Comparison of ENCODE assay signal across 2 cellular contexts in the genomic region with DNA sequence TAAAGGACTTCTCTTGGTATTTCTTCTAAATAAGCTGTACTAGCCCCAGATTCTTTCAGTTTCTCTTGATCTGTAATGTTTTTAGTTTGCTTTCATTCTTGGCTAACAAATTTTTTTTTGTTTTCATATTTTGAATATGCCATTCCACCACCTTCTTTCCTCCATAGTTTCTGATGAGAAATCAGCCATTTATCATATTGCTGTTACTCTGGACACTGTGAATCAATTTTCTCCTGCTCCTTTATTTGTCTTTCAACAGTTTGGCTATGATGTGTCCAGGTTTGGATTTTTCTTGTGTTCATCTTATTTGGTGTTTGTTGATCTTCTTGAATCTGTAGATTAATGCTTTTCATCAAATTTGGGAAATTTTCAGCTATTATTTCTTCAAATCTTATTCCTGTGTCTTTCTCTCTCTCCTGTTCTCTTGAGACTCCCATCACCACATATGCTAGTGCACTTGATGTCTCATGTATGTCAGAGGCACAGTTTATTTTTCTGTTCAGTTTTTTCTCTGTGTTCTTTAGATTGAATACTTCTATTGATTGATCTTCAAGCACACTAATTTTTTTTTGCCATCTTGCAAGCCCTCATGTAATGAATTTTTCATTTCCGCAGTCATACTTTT.
TF ChIP-seq lines count a peak whose summit lies in the region.

No MANE protein-coding gene starts in this region.

TF ChIP-seq in HepG2, 621 proteins besides CTCF, POLR2A, EP300 and RAD21:
- TF ChIP-seq ZNF317 (CRISPR knock-in tag; IDR thresholded peaks at IDR 0.05) (peak; percentile 98), HNF1A (IDR thresholded peaks at IDR 0.05; ENCODE audit: low read depth) (no peak), HNF1A (CRISPR knock-in tag; IDR thresholded peaks at IDR 0.05; ENCODE audit: borderline replicate concordance) (no peak)
TF ChIP-seq in HepG2: peak in this region for 1.

TF ChIP-seq in WTC11, 78 proteins besides CTCF, POLR2A, EP300 and RAD21:
- TF ChIP-seq ESRRA (CRISPR knock-in tag; IDR thresholded peaks at IDR 0.05; ENCODE audit: borderline replicate concordance): no peak
- TF ChIP-seq ZNF317 (CRISPR knock-in tag; IDR thresholded peaks at IDR 0.05; ENCODE audit: borderline replicate concordance, low read depth): peak; percentile 84
TF ChIP-seq in WTC11: peak in this region for 1.
